22 cellular contexts compared by ENCODE assay signal in genomic region chr21:25541042-25541441, GRCh38.
DNase-seq lines count a peak whose midpoint lies in the region; ATAC-seq, FAIRE-seq and TF ChIP-seq lines count a peak whose summit lies in the region.
"Had no signal": no experiment of that assay in that cellular context is flagged by ENCODE, and none has a peak within 500 bp of the region (broad histone marks: within the 10 kb centered on the region; RNA-seq: fewer than 3 reads in every experiment).

No MANE protein-coding gene starts in this region.

- H3K27ac Mint-ChIP-seq in activated T-cell treated with anti-CD3 and anti-CD28 coated beads, Interleukin-2, amount 50 U/mL, for 24 hours: no peak overlapping the region
- no peak overlapping the region for H3K27ac Mint-ChIP-seq in activated T-helper 17 cell treated with anti-CD3 and anti-CD28 coated beads, Interleukin-2, amount 50 U/mL, for 72 hours
- H3K27ac Mint-ChIP-seq in stimulated activated effector memory CD8-positive, alpha-beta T cell treated with anti-CD3 and anti-CD28 coated beads, Interleukin-12 subunit alpha, Interleukin-12 subunit beta, amount 100 ng/mL, for 72 hours: no peak overlapping the region
- H3K27ac Mint-ChIP-seq in natural killer cell treated with Interleukin-12 subunit alpha and Interleukin-12 subunit beta and Interleukin-15 and Interleukin-18, amount 100 ng/mL, for 72 hours: no peak overlapping the region
- H3K27ac Mint-ChIP-seq: CD14-positive monocyte; CD4-positive, alpha-beta T cell; CD8-positive, alpha-beta memory T cell; GM23338; H9 had no signal

- no peaks in the 10 kb centered on the region for H3K27me3 Mint-ChIP-seq in activated T-cell treated with anti-CD3 and anti-CD28 coated beads, Interleukin-2, amount 50 U/mL, for 4 hours (ENCODE audit: low read depth)
- H3K27me3 Mint-ChIP-seq in activated T-cell treated with anti-CD3 and anti-CD28 coated beads, Interleukin-2, amount 50 U/mL, for 24 hours: no peaks in the 10 kb centered on the region
- no peaks in the 10 kb centered on the region for H3K27me3 Mint-ChIP-seq in activated T-helper 17 cell treated with anti-CD3 and anti-CD28 coated beads, Interleukin-2, amount 50 U/mL, for 72 hours
- H3K27me3 Mint-ChIP-seq in natural killer cell treated with Interleukin-12 subunit alpha and Interleukin-12 subunit beta and Interleukin-15 and Interleukin-18, amount 100 ng/mL, for 72 hours: peaks cover 0 to 2% of the 10 kb centered on the region in 2 donors
- H3K27me3 Mint-ChIP-seq: CD4-positive, alpha-beta T cell; CD8-positive, alpha-beta memory T cell had no signal

- no peak overlapping the region for H3K4me3 Mint-ChIP-seq in activated T-cell treated with anti-CD3 and anti-CD28 coated beads, Interleukin-2, amount 50 U/mL, for 4 hours
- no peak overlapping the region for H3K4me3 Mint-ChIP-seq in activated T-cell treated with anti-CD3 and anti-CD28 coated beads, Interleukin-2, amount 50 U/mL, for 24 hours
- H3K4me3 Mint-ChIP-seq in activated T-helper 17 cell treated with anti-CD3 and anti-CD28 coated beads, Interleukin-2, amount 50 U/mL, for 72 hours: no peak overlapping the region
- H3K4me3 Mint-ChIP-seq in stimulated activated effector memory CD8-positive, alpha-beta T cell treated with anti-CD3 and anti-CD28 coated beads, Interleukin-12 subunit alpha, Interleukin-12 subunit beta, amount 100 ng/mL, for 72 hours: no peak overlapping the region
- no peak overlapping the region for H3K4me3 Mint-ChIP-seq in natural killer cell treated with Interleukin-12 subunit alpha and Interleukin-12 subunit beta and Interleukin-15 and Interleukin-18, amount 100 ng/mL, for 72 hours
- H3K4me3 Mint-ChIP-seq: CD14-positive monocyte; CD4-positive, alpha-beta T cell; CD8-positive, alpha-beta memory T cell; GM23338; H9 had no signal

- no peaks in the 10 kb centered on the region for H3K36me3 Mint-ChIP-seq in activated T-cell treated with anti-CD3 and anti-CD28 coated beads, Interleukin-2, amount 50 U/mL, for 4 hours (ENCODE audit: insufficient read depth)
- H3K36me3 Mint-ChIP-seq in activated T-cell treated with anti-CD3 and anti-CD28 coated beads, Interleukin-2, amount 50 U/mL, for 24 hours (ENCODE audit: low read depth): peaks cover 8% of the 10 kb centered on the region
- no peaks in the 10 kb centered on the region for H3K36me3 Mint-ChIP-seq in activated T-helper 17 cell treated with anti-CD3 and anti-CD28 coated beads, Interleukin-2, amount 50 U/mL, for 72 hours (ENCODE audit: low read depth)
- no peaks in the 10 kb centered on the region for H3K36me3 Mint-ChIP-seq in stimulated activated effector memory CD8-positive, alpha-beta T cell treated with anti-CD3 and anti-CD28 coated beads, Interleukin-12 subunit alpha, Interleukin-12 subunit beta, amount 100 ng/mL, for 72 hours
- H3K36me3 Mint-ChIP-seq in natural killer cell treated with Interleukin-12 subunit alpha and Interleukin-12 subunit beta and Interleukin-15 and Interleukin-18, amount 100 ng/mL, for 72 hours: peaks cover 25% of the 10 kb centered on the region
- H3K36me3 Mint-ChIP-seq: CD14-positive monocyte had no signal

- ATAC-seq in activated T-cell treated with anti-CD3 and anti-CD28 coated beads, Interleukin-2, amount 50 U/mL, for 4 hours: peak; percentile 18 to 27
- ATAC-seq in activated T-helper 17 cell treated with anti-CD3 and anti-CD28 coated beads, Interleukin-2, amount 50 U/mL, for 72 hours (replicated peaks): peak; percentile 42
- ATAC-seq in stimulated activated effector memory CD8-positive, alpha-beta T cell treated with anti-CD3 and anti-CD28 coated beads, Interleukin-12 subunit alpha, Interleukin-12 subunit beta, amount 100 ng/mL, for 72 hours: peak; percentile 55
- no peak for ATAC-seq in GM21717 (IDR thresholded peaks at IDR 0.05; ENCODE audit: unreplicated experiment)
- ATAC-seq in natural killer cell treated with Interleukin-12 subunit alpha and Interleukin-12 subunit beta and Interleukin-15 and Interleukin-18, amount 100 ng/mL, for 72 hours: no peak
- ATAC-seq: A549, GM12878, GM23338, HCT116 had no signal

- no peak for TF ChIP-seq POLR2A in GM12892 (IDR thresholded peaks at IDR 0.05; ENCODE audit: low read depth, low read length)

- H3K4me1 Mint-ChIP-seq in activated T-cell treated with anti-CD3 and anti-CD28 coated beads, Interleukin-2, amount 50 U/mL, for 4 hours (ENCODE audit: low read depth): no peaks in the 10 kb centered on the region
- peaks cover 10% of the 10 kb centered on the region for H3K4me1 Mint-ChIP-seq in activated T-cell treated with anti-CD3 and anti-CD28 coated beads, Interleukin-2, amount 50 U/mL, for 24 hours (ENCODE audit: low read depth)
- no peaks in the 10 kb centered on the region for H3K4me1 Mint-ChIP-seq in activated T-helper 17 cell treated with anti-CD3 and anti-CD28 coated beads, Interleukin-2, amount 50 U/mL, for 72 hours
- no peaks in the 10 kb centered on the region for H3K4me1 Mint-ChIP-seq in stimulated activated effector memory CD8-positive, alpha-beta T cell treated with anti-CD3 and anti-CD28 coated beads, Interleukin-12 subunit alpha, Interleukin-12 subunit beta, amount 100 ng/mL, for 72 hours
- peaks cover 0 to 3% of the 10 kb centered on the region in 2 donors for H3K4me1 Mint-ChIP-seq in natural killer cell treated with Interleukin-12 subunit alpha and Interleukin-12 subunit beta and Interleukin-15 and Interleukin-18, amount 100 ng/mL, for 72 hours (ENCODE audit: low read depth in 2 of 2)
- H3K4me1 Mint-ChIP-seq: CD14-positive monocyte; CD8-positive, alpha-beta memory T cell; GM23338 had no signal

- DNase-seq in activated T-cell treated with anti-CD3 and anti-CD28 coated beads, Interleukin-2, amount 50 U/mL, for 4 hours: no peak
- DNase-seq in activated T-cell treated with anti-CD3 and anti-CD28 coated beads, Interleukin-2, amount 50 U/mL, for 24 hours: no peak
- no peak for DNase-seq in GM12892 (ENCODE audit: insufficient read length)
- no peak for DNase-seq in stimulated activated effector memory CD8-positive, alpha-beta T cell treated with anti-CD3 and anti-CD28 coated beads, Interleukin-12 subunit alpha, Interleukin-12 subunit beta, amount 100 ng/mL, for 72 hours (ENCODE audit: low spot score in 2 of 2)
- no peak for DNase-seq in natural killer cell treated with Interleukin-12 subunit alpha and Interleukin-12 subunit beta and Interleukin-15 and Interleukin-18, amount 100 ng/mL, for 72 hours (ENCODE audit: low spot score)
- DNase-seq: 8988T; ACHN; AML-193; BE2C; CD4-positive, alpha-beta T cell; CD8-positive, alpha-beta memory T cell; DMS53; EL; GDM1; H9 had no signal

- FAIRE-seq in GM12892 (lab: Jason Lieb, UNC): peak; percentile 17
- FAIRE-seq: A549 had no signal

- peaks cover 19% of the 10 kb centered on the region for H3K9me3 Mint-ChIP-seq in activated T-cell treated with anti-CD3 and anti-CD28 coated beads, Interleukin-2, amount 50 U/mL, for 4 hours
- H3K9me3 Mint-ChIP-seq in activated T-cell treated with anti-CD3 and anti-CD28 coated beads, Interleukin-2, amount 50 U/mL, for 24 hours: peaks cover 18% of the 10 kb centered on the region
- H3K9me3 Mint-ChIP-seq in activated T-helper 17 cell treated with anti-CD3 and anti-CD28 coated beads, Interleukin-2, amount 50 U/mL, for 72 hours: peaks cover 9% of the 10 kb centered on the region
- peaks cover 10% of the 10 kb centered on the region for H3K9me3 Mint-ChIP-seq in stimulated activated effector memory CD8-positive, alpha-beta T cell treated with anti-CD3 and anti-CD28 coated beads, Interleukin-12 subunit alpha, Interleukin-12 subunit beta, amount 100 ng/mL, for 72 hours
- peaks cover 7% of the 10 kb centered on the region for H3K9me3 Mint-ChIP-seq in natural killer cell treated with Interleukin-12 subunit alpha and Interleukin-12 subunit beta and Interleukin-15 and Interleukin-18, amount 100 ng/mL, for 72 hours

Comparison
In these comparisons a context has a peak if more than half of its experiments do, and no peak if none do; other contexts are left out.
1. ATAC-seq: peak in activated T-cell treated with anti-CD3 and anti-CD28 coated beads, Interleukin-2, amount 50 U/mL, for 4 hours (2 of 2), activated T-helper 17 cell treated with anti-CD3 and anti-CD28 coated beads, Interleukin-2, amount 50 U/mL, for 72 hours (single experiment) and stimulated activated effector memory CD8-positive, alpha-beta T cell treated with anti-CD3 and anti-CD28 coated beads, Interleukin-12 subunit alpha, Interleukin-12 subunit beta, amount 100 ng/mL, for 72 hours (single experiment); none in GM21717 (single experiment) and natural killer cell treated with Interleukin-12 subunit alpha and Interleukin-12 subunit beta and Interleukin-15 and Interleukin-18, amount 100 ng/mL, for 72 hours (0 of 2).